In the genomic region with DNA sequence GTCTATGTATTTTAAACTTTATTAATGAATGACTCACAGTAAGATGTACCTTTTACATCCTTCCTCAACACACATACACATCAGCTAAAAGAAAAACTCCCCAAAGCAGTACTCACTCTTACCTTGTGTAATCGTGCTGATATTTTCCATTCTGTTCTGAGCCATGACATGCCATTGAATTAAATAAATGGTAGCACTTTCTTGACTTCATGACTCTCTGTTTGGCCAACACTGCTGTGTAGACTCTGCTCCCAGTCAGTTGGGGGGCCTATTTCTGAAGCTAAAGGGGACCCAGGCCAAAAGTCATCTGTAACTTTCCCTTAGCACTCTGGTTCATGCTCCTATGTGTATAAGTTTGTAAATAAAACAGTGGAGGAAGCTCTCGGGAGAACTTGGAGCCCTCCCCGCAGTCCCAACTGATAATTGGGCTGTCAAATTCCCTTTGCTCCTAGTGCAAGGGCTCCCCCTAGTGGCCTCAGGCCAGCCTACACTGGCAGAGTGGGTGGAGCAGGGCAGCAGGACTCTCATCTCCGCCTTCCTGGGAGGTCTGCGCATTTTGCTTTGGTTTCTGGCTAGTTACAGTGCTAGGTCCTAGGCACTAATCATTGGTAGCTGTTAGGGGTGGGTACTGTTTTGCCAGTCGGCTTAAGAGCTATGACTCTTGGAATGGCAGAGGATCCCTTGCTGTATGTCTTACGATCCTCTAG, we compare ENCODE assay signal across 9 cellular contexts. TPM values are rescaled to one million over a fixed set of nuclear protein-coding genes. Genes with fewer than 3 reads are reported as not detected.
DNase-seq lines count a peak whose midpoint lies in the region; ATAC-seq and TF ChIP-seq lines count a peak whose summit lies in the region.
"Had no signal": no experiment of that assay in that cellular context is flagged by ENCODE, and none has a peak within 500 bp of the region (broad histone marks: within the 10 kb centered on the region; RNA-seq: fewer than 3 reads in every experiment).

No MANE protein-coding gene starts in this region.

- peak; percentile 97 for TF ChIP-seq CTCF in HL-60 (IDR thresholded peaks at IDR 0.05; ENCODE audit: insufficient read depth, low read length)

- H3K9ac ChIP-seq in NT2/D1 (ENCODE audit: insufficient read length, low read depth) = no peak overlapping the region

- H3K27me3 Mint-ChIP-seq in naive thymus-derived CD8-positive, alpha-beta T cell = peaks cover 7 to 79% (median 21%) of the 10 kb centered on the region in 5 donors

- POLR2A ChIA-PET in naive thymus-derived CD8-positive, alpha-beta T cell (lab: Charles Lee) = no interaction called here

- H3K27ac Mint-ChIP-seq in naive thymus-derived CD8-positive, alpha-beta T cell = no peak overlapping the region
- H3K27ac Mint-ChIP-seq: dendritic cell treated with granulocyte-macrophage colony-stimulating factor and Interleukin-4, amounts not matched to agents 40 ng/mL and 50 ng/mL, for 4 days had no signal

- H3K9me3 Mint-ChIP-seq in naive thymus-derived CD8-positive, alpha-beta T cell = no peaks in the 10 kb centered on the region
- H3K9me3 Mint-ChIP-seq: dendritic cell treated with granulocyte-macrophage colony-stimulating factor and Interleukin-4, amounts not matched to agents 40 ng/mL and 50 ng/mL, for 4 days had no signal

- peaks cover 4% of the 10 kb centered on the region for H3K4me1 ChIP-seq in NT2/D1 (ENCODE audit: insufficient read depth, insufficient read length)

- ATAC-seq in GM21360 (IDR thresholded peaks at IDR 0.05; ENCODE audit: unreplicated experiment) (peak; percentile 60), esophagus mucosa (peak; percentile 76)
- ATAC-seq in naive thymus-derived CD8-positive, alpha-beta T cell = peak in 1 of 2 donors; percentile 48

- no peaks in the 10 kb centered on the region for H3K36me3 Mint-ChIP-seq in naive thymus-derived CD8-positive, alpha-beta T cell

- H3K36me3 ChIP-seq in NT2/D1 (ENCODE audit: insufficient read depth, insufficient read length, low read length) = no peaks in the 10 kb centered on the region

- no peaks in the 10 kb centered on the region for H3K27me3 ChIP-seq in HL-60 (ENCODE audit: insufficient read depth, poor library complexity, severe bottlenecking)
- no peaks in the 10 kb centered on the region for H3K27me3 ChIP-seq in NT2/D1 (ENCODE audit: insufficient read depth, insufficient read length)

- no peaks in the 10 kb centered on the region for H3K9me3 ChIP-seq in NT2/D1 (ENCODE audit: insufficient read depth, low read length)

- no peak overlapping the region for H3K4me3 Mint-ChIP-seq in naive thymus-derived CD8-positive, alpha-beta T cell
- H3K4me3 Mint-ChIP-seq: dendritic cell treated with granulocyte-macrophage colony-stimulating factor and Interleukin-4, amounts not matched to agents 40 ng/mL and 50 ng/mL, for 4 days had no signal

- no peak overlapping the region for H3K27ac ChIP-seq in HL-60 (replicated peaks)

- DNase-seq in D341Med (ENCODE audit: low spot score) (peak; percentile 83), HL-60 (ENCODE audit: low read depth in 1 of 2, low spot score in 1 of 2) (peak; percentile 31 to 68), NT2/D1 (ENCODE audit: low read depth, low spot score) (peak; percentile 89), activated T-cell treated with anti-CD3 and anti-CD28 coated beads for 1 hour (ENCODE audit: low read depth) (peak; percentile 47)
- peak in 7 of 10 donors; percentile 7 to 51 (median 32) for DNase-seq in naive thymus-derived CD8-positive, alpha-beta T cell
- DNase-seq in stimulated activated naive CD4-positive, alpha-beta T cell treated with Interleukin-2 at 50 U/mL for 16 hours (lab: John Stamatoyannopoulos, UW) = peak; percentile 32

- H3K4me1 Mint-ChIP-seq in naive thymus-derived CD8-positive, alpha-beta T cell = no peaks in the 10 kb centered on the region

- H3K4me3 ChIP-seq in HL-60 (replicated peaks; ENCODE audit: insufficient read depth, low read length) (no peak overlapping the region), NT2/D1 (ENCODE audit: insufficient read length, low read depth) (no peak overlapping the region)

RNA-seq across cellular contexts. Expression of a gene that starts 1.7 kb away (rescaled TPM):
- 0.36 TPM for total RNA-seq in esophagus mucosa
- total RNA-seq in naive thymus-derived CD8-positive, alpha-beta T cell = not detected
- not detected for polyA plus RNA-seq in naive thymus-derived CD8-positive, alpha-beta T cell

RNA-seq across cellular contexts. Expression of a gene that starts 33.7 kb away (rescaled TPM):
- total RNA-seq in esophagus mucosa = not detected
- total RNA-seq in naive thymus-derived CD8-positive, alpha-beta T cell = not detected
- not detected for polyA plus RNA-seq in naive thymus-derived CD8-positive, alpha-beta T cell

Comparison
In these comparisons a context has a peak if more than half of its experiments do, and no peak if none do; other contexts are left out.
1. DNase-seq: peak in every context shown above with its lines; median percentile 89 in NT2/D1; 83 in D341Med; 50 in HL-60; 47 in activated T-cell treated with anti-CD3 and anti-CD28 coated beads for 1 hour; 32 in naive thymus-derived CD8-positive, alpha-beta T cell; 32 in stimulated activated naive CD4-positive, alpha-beta T cell treated with Interleukin-2 at 50 U/mL for 16 hours.